Comparison of ENCODE assay signal across 1 cellular context in genomic region chr22:48579035-48579914, GRCh38.
TF ChIP-seq lines count a peak whose summit lies in the region.

No MANE protein-coding gene starts in this region.

TF ChIP-seq in HepG2, 621 proteins besides CTCF, POLR2A, EP300 and RAD21 (continued from another document):
- no peak for TF ChIP-seq MAZ (IDR thresholded peaks at IDR 0.05; ENCODE audit: borderline replicate concordance, low read depth, low read length)
- TF ChIP-seq MAZ (CRISPR knock-in tag; IDR thresholded peaks at IDR 0.05; ENCODE audit: low read depth): no peak
- no peak for TF ChIP-seq ZNF605 (CRISPR knock-in tag; IDR thresholded peaks at IDR 0.05)
- no peak for TF ChIP-seq FIP1L1 (IDR thresholded peaks at IDR 0.05; ENCODE audit: borderline replicate concordance, insufficient read depth, low read depth, low read length)
- no peak for TF ChIP-seq GLI4 (CRISPR knock-in tag; IDR thresholded peaks at IDR 0.05; ENCODE audit: borderline replicate concordance)
- no peak for TF ChIP-seq IKZF1 (IDR thresholded peaks at IDR 0.05)
